In the genomic region with DNA sequence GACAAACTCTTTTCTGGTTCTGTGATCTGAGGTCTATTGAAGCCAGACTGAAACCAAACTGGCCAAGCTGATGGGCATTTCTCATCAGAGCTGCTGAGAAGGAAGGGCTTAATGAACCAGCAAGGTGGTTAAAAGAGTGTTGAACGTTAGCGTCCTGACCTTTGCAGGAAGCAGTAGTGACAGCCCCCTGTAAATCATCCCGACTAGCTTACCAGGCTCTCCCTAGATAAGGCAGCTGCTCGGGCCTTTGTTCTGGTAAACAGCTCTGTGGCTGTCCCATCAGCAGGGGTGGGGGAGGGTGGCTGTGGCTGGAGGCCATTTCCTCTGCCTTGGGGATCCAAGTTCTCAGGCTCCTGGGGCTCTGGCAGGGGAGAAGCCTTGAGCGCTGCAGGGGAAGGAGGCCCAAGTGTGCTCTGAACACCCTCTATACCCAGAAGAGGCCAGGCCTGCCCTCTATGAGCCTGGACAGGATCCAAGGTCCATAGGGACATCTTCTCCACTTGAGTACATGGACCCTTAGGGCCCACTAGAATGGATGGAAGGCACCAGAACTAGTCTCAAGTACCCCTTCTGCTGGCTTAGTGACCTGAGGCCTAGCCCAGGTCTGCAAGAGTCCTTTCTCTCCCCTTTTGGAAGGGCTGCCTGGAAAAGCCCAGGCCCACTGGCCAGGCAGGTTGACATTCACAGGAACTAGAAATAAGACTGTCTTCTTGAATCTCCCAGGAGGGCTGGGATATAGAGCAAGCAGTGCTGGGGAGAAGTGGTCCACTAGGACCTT, we compare ENCODE assay signal across 1 cellular context.
TF ChIP-seq lines count a peak whose summit lies in the region.

No MANE protein-coding gene starts in this region.

TF ChIP-seq in WTC11, 78 proteins besides CTCF, POLR2A, EP300 and RAD21 (continued from another document):
- TF ChIP-seq, protein P1, sequence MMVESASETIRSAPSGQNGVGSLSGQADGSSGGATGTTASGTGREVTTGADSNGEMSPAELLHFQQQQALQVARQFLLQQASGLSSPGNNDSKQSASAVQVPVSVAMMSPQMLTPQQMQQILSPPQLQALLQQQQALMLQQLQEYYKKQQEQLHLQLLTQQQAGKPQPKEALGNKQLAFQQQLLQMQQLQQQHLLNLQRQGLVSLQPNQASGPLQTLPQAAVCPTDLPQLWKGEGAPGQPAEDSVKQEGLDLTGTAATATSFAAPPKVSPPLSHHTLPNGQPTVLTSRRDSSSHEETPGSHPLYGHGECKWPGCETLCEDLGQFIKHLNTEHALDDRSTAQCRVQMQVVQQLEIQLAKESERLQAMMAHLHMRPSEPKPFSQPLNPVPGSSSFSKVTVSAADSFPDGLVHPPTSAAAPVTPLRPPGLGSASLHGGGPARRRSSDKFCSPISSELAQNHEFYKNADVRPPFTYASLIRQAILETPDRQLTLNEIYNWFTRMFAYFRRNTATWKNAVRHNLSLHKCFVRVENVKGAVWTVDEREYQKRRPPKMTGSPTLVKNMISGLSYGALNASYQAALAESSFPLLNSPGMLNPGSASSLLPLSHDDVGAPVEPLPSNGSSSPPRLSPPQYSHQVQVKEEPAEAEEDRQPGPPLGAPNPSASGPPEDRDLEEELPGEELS (CRISPR knock-in tag; IDR thresholded peaks at IDR 0.05), result peak; percentile 65; the same call in 1 of the 2 replicates
- no peak for TF ChIP-seq ZNF671 (CRISPR knock-in tag; IDR thresholded peaks at IDR 0.05)
